Comparison of ENCODE assay signal across 23 cellular contexts in genomic region chr16:3713587-3714242, GRCh38. TPM values are rescaled to one million over a fixed set of nuclear protein-coding genes. Genes with fewer than 3 reads are reported as not detected.
DNase-seq lines count a peak whose midpoint lies in the region; ATAC-seq and TF ChIP-seq lines count a peak whose summit lies in the region.
"Had no signal": no experiment of that assay in that cellular context is flagged by ENCODE, and none has a peak within 500 bp of the region (broad histone marks: within the 10 kb centered on the region; RNA-seq: fewer than 3 reads in every experiment).

No MANE protein-coding gene starts in this region.

- peaks cover 35% of the 10 kb centered on the region for H3K4me1 Mint-ChIP-seq in CD4-positive, alpha-beta T cell (ENCODE audit: low read depth)
- H3K4me1 Mint-ChIP-seq in Calu3 (ENCODE audit: low read depth, unreplicated experiment): peaks cover 40% of the 10 kb centered on the region
- peaks cover 16% of the 10 kb centered on the region for H3K4me1 Mint-ChIP-seq in nephron
- peaks cover 41 to 49% (median 45%) of the 10 kb centered on the region in 3 donors for H3K4me1 Mint-ChIP-seq in T-cell

- TF ChIP-seq CTCF in CD4-positive, alpha-beta T cell (IDR thresholded peaks at IDR 0.05): no peak
- TF ChIP-seq CTCF in Calu3 (IDR thresholded peaks at IDR 0.05; ENCODE audit: unreplicated experiment) (no peak), body of pancreas (IDR thresholded peaks at IDR 0.05) (no peak), nephron (IDR thresholded peaks at IDR 0.05; ENCODE audit: unreplicated experiment in 3 of 3) (no peak)

- peaks cover 43% of the 10 kb centered on the region for H3K4me1 ChIP-seq in body of pancreas

- TF ChIP-seq POLR2A in body of pancreas (IDR thresholded peaks at IDR 0.05): no peak

- H3K9me3 ChIP-seq in CD4-positive, alpha-beta T cell (ENCODE audit: control insufficient read depth, low read length): no peaks in the 10 kb centered on the region
- H3K9me3 ChIP-seq in body of pancreas: no peaks in the 10 kb centered on the region
- H3K9me3 ChIP-seq: gastrocnemius medialis had no signal

- no peak overlapping the region for H3K27ac ChIP-seq in CD4-positive, alpha-beta T cell (ENCODE audit: low read depth, low read length)
- H3K27ac ChIP-seq in body of pancreas: peak overlapping the region; percentile 35 to 84 (median 76)
- H3K27ac ChIP-seq: HL-60 had no signal

- H3K27me3 ChIP-seq in CD4-positive, alpha-beta T cell (ENCODE audit: control insufficient read depth, insufficient read depth, low read length): no peaks in the 10 kb centered on the region
- H3K27me3 ChIP-seq in body of pancreas: no peaks in the 10 kb centered on the region
- H3K27me3 ChIP-seq: gastrocnemius medialis had no signal

- POLR2A ChIA-PET in CD4-positive, alpha-beta T cell (lab: Charles Lee): no interaction called here
- POLR2A ChIA-PET in T-cell (lab: Charles Lee): no interaction called here

- peak overlapping the region; percentile 46 for H3K4me3 Mint-ChIP-seq in CD4-positive, alpha-beta T cell
- H3K4me3 Mint-ChIP-seq in Calu3 (ENCODE audit: low read depth, unreplicated experiment): no peak overlapping the region
- peak overlapping the region in 2 of 3 experiments; percentile 50 to 53 for H3K4me3 Mint-ChIP-seq in nephron
- peak overlapping the region in 1 of 3 donors; percentile 11 for H3K4me3 Mint-ChIP-seq in T-cell
- H3K4me3 Mint-ChIP-seq: central memory CD8-positive, alpha-beta T cell had no signal

- H3K36me3 Mint-ChIP-seq in CD4-positive, alpha-beta T cell (ENCODE audit: low read depth): peaks cover 23% of the 10 kb centered on the region
- H3K36me3 Mint-ChIP-seq in Calu3 (ENCODE audit: insufficient read depth, unreplicated experiment) (peaks cover 68% of the 10 kb centered on the region), nephron (ENCODE audit: low read depth) (peaks cover 24% of the 10 kb centered on the region), T-cell (peaks cover 18% of the 10 kb centered on the region)
- H3K36me3 Mint-ChIP-seq: natural killer cell had no signal

- intact Hi-C loops in CD4-positive, alpha-beta T cell (cut with DNase I, micrococcal nuclease): loop anchor here in 1 of 2 experiments (10.0 kb wide), 1 partner anchor 541 kb away; no protein-coding TSS in a partner anchor
- intact Hi-C loops in Calu3 (cut with micrococcal nuclease; ENCODE audit: unreplicated experiment): no loop called here
- intact Hi-C loops in body of pancreas (cut with DNase I): no loop called here

- 71 to 84% methylated on average over 10 to 15 of the region's 15 CpGs for WGBS in body of pancreas, 2 donors

- no TSS peak for BruUV-seq in Calu3 (replicated peaks; lab: Mats Ljungman, UMichigan)

- no peak overlapping the region for H3K27ac Mint-ChIP-seq in CD4-positive, alpha-beta T cell
- peak overlapping the region; percentile 0 for H3K27ac Mint-ChIP-seq in Calu3 (ENCODE audit: unreplicated experiment)
- H3K27ac Mint-ChIP-seq in nephron: no peak overlapping the region
- no peak overlapping the region for H3K27ac Mint-ChIP-seq in T-cell
- H3K27ac Mint-ChIP-seq: natural killer cell had no signal

- H3K27me3 Mint-ChIP-seq in CD4-positive, alpha-beta T cell: no peaks in the 10 kb centered on the region
- H3K27me3 Mint-ChIP-seq in Calu3 (ENCODE audit: unreplicated experiment): no peaks in the 10 kb centered on the region
- no peaks in the 10 kb centered on the region for H3K27me3 Mint-ChIP-seq in nephron (ENCODE audit: low read depth)
- no peaks in the 10 kb centered on the region for H3K27me3 Mint-ChIP-seq in T-cell
- H3K27me3 Mint-ChIP-seq: central memory CD8-positive, alpha-beta T cell had no signal

- CTCF ChIA-PET in CD4-positive, alpha-beta T cell (lab: Charles Lee): no interaction called here
- CTCF ChIA-PET in Calu3 (lab: Charles Lee) (interaction anchor here (0.6 to 1.3 kb wide), 2 partner anchors 18 to 923 kb away, joined by 3 read pairs; no protein-coding TSS in a partner anchor), T-cell (lab: Charles Lee) (no interaction called here)

- no peaks in the 10 kb centered on the region for H3K9me3 Mint-ChIP-seq in CD4-positive, alpha-beta T cell
- H3K9me3 Mint-ChIP-seq in Calu3 (ENCODE audit: low read depth, unreplicated experiment): no peaks in the 10 kb centered on the region
- no peaks in the 10 kb centered on the region for H3K9me3 Mint-ChIP-seq in nephron
- H3K9me3 Mint-ChIP-seq in T-cell: no peaks in the 10 kb centered on the region
- H3K9me3 Mint-ChIP-seq: central memory CD8-positive, alpha-beta T cell; natural killer cell had no signal

- no peak for DNase-seq in CD4-positive, alpha-beta T cell
- no peak for DNase-seq in Calu3
- no peak for DNase-seq in body of pancreas
- no peak for DNase-seq in T-cell
- DNase-seq: activated CD4-positive, alpha-beta T cell treated with anti-CD3 and anti-CD28 coated beads, Interleukin-2, amount 50 U/mL, for 1 hour; activated gamma-delta T cell; AML-193; amygdala; DMS79 treated with DMSO at 0.1 percent for 48 hours; erythroblast; gastrocnemius medialis; IMR-90; natural killer cell; NCI-H1417 treated with DMSO at 0.1 percent for 48 hours; NCI-H69; SHP77; stimulated activated CD4-positive, alpha-beta T cell treated with anti-CD3 and anti-CD28 coated beads, Interleukin-4, amount 100 ng/mL, for 24 hours; SW 1271 had no signal

- ATAC-seq in CD4-positive, alpha-beta T cell (ENCODE audit: poor library complexity): no peak
- ATAC-seq in body of pancreas (no peak), GM19035 (IDR thresholded peaks at IDR 0.05; ENCODE audit: unreplicated experiment) (no peak), T-cell (replicated peaks in 1 of 4) (no peak), GM18868 (IDR thresholded peaks at IDR 0.05; ENCODE audit: unreplicated experiment) (no peak)
- ATAC-seq: gastrocnemius medialis, natural killer cell had no signal

- no peaks in the 10 kb centered on the region for H3K36me3 ChIP-seq in body of pancreas (replicated peaks in 1 of 2; ENCODE audit: insufficient read depth in 1 of 2, low read depth in 2 of 2)
- H3K36me3 ChIP-seq: gastrocnemius medialis had no signal

- no peak overlapping the region for H3K4me3 ChIP-seq in body of pancreas
- H3K4me3 ChIP-seq: gastrocnemius medialis had no signal

RNA-seq across cellular contexts. Expression of gene TRAP1, which starts 3.6 kb away (rescaled TPM):
- 10 to 100 TPM; 68.0 to 75.9 TPM for total RNA-seq in CD4-positive, alpha-beta T cell
- total RNA-seq in Calu3 (2022) (232 and 244 TPM in 2 replicates), body of pancreas (10 to 100 TPM; 78.1 to 92.9 TPM), T-cell (100 to 1,000 TPM in 4 of 5 donors, 10 to 100 TPM in 1; 87.5 to 172 (median 122) TPM)

RNA-seq across cellular contexts. Expression of gene DNASE1, which starts 59.2 kb away (rescaled TPM):
- total RNA-seq in CD4-positive, alpha-beta T cell: 10 to 100 TPM in 1 of 2 experiments, 1 to 10 TPM in 1; 9.5 to 10.4 TPM
- total RNA-seq in Calu3 (2022): 26.0 and 31.6 TPM in 2 replicates
- 10 to 100 TPM; 25.9 to 52.7 TPM for total RNA-seq in body of pancreas
- 10 to 100 TPM; 22.6 to 54.4 (median 52.7) TPM for total RNA-seq in T-cell
